In genomic region chr14:102319351-102320032, GRCh38 we compare ENCODE assay signal across 8 cellular contexts. TPM values are rescaled to one million over a fixed set of nuclear protein-coding genes. Genes with fewer than 3 reads are reported as not detected.
DNase-seq lines count a peak whose midpoint lies in the region; TF ChIP-seq lines count a peak whose summit lies in the region.

ZNF839 (plus strand) TSS chr14:102319746; CDS start chr14:102319766, 20 bp downstream.

- peaks cover 15% of the 10 kb centered on the region for H3K27me3 Mint-ChIP-seq in nephron progenitor cell (ENCODE audit: low read depth, poor library complexity)
- no peaks in the 10 kb centered on the region for H3K27me3 Mint-ChIP-seq in stimulated activated naive CD8-positive, alpha-beta T cell treated with anti-CD3 and anti-CD28 coated beads, Interleukin-15, Interleukin-2, amounts not matched to agents 100 ng/mL and 50 ng/mL, for 24 hours

- no peaks in the 10 kb centered on the region for H3K9me3 ChIP-seq in HAP-1

- H3K4me3 Mint-ChIP-seq in nephron progenitor cell = peak within 1 kb of the TSS; percentile 94
- H3K4me3 Mint-ChIP-seq in stimulated activated naive CD8-positive, alpha-beta T cell treated with anti-CD3 and anti-CD28 coated beads, Interleukin-15, Interleukin-2, amounts not matched to agents 100 ng/mL and 50 ng/mL, for 24 hours = peak within 1 kb of the TSS; percentile 97

- H3K27me3 ChIP-seq in HAP-1 (ENCODE audit: low read depth) = no peaks in the 10 kb centered on the region

- H3K4me1 Mint-ChIP-seq in nephron progenitor cell = peaks cover 54% of the 10 kb centered on the region
- H3K4me1 Mint-ChIP-seq in stimulated activated naive CD8-positive, alpha-beta T cell treated with anti-CD3 and anti-CD28 coated beads, Interleukin-15, Interleukin-2, amounts not matched to agents 100 ng/mL and 50 ng/mL, for 24 hours (ENCODE audit: low read depth) = peaks cover 64% of the 10 kb centered on the region

- peak within 1 kb of the TSS; percentile 96 for H3K27ac Mint-ChIP-seq in nephron progenitor cell
- peak within 1 kb of the TSS; percentile 96 for H3K27ac Mint-ChIP-seq in stimulated activated naive CD8-positive, alpha-beta T cell treated with anti-CD3 and anti-CD28 coated beads, Interleukin-15, Interleukin-2, amounts not matched to agents 100 ng/mL and 50 ng/mL, for 24 hours

- 0 out of 2 replicates have a peak, but pooled peaks cover 4% of the 10 kb centered on the region for H3K36me3 ChIP-seq in HAP-1 (replicated peaks)

- TF ChIP-seq CTCF in fibroblast of the aortic adventitia (IDR thresholded peaks at IDR 0.05; ENCODE audit: insufficient read depth, low read length) (no peak), nephron progenitor cell (IDR thresholded peaks at IDR 0.05) (no peak)

- peaks cover 34% of the 10 kb centered on the region for H3K4me1 ChIP-seq in HAP-1

- H3K9me3 Mint-ChIP-seq in nephron progenitor cell = no peaks in the 10 kb centered on the region
- no peaks in the 10 kb centered on the region for H3K9me3 Mint-ChIP-seq in stimulated activated naive CD8-positive, alpha-beta T cell treated with anti-CD3 and anti-CD28 coated beads, Interleukin-15, Interleukin-2, amounts not matched to agents 100 ng/mL and 50 ng/mL, for 24 hours

- in situ Hi-C loops in HAP-1 (cut with MboI; ENCODE audit: low sequenced_read_pairs) = loop anchor here (5.0 to 25.0 kb wide), 3 partner anchors 182 to 357 kb away; partner anchors contain the start of genes DYNC1H1 and WDR20

- peaks cover 5% of the 10 kb centered on the region for H3K36me3 Mint-ChIP-seq in nephron progenitor cell (ENCODE audit: low read depth)
- H3K36me3 Mint-ChIP-seq in stimulated activated naive CD8-positive, alpha-beta T cell treated with anti-CD3 and anti-CD28 coated beads, Interleukin-15, Interleukin-2, amounts not matched to agents 100 ng/mL and 50 ng/mL, for 24 hours (ENCODE audit: low read depth) = no peaks in the 10 kb centered on the region

- DNase-seq in ELF-1 (ENCODE audit: low read depth, low spot score) (peak; percentile 89), HAP-1 (ENCODE audit: low spot score in 2 of 2) (peak; percentile 95 to 99), MV-4-11 (lab: John Stamatoyannopoulos, UW) (peak; percentile 82), SIG-M5 treated with dmso at 0.1 percent for 504 hours (lab: John Stamatoyannopoulos, UW; ENCODE audit: unreplicated experiment) (peak; percentile 79), fibroblast of the aortic adventitia (ENCODE audit: low read depth) (peak; percentile 88), nephron progenitor cell (peak; percentile 93)
- DNase-seq in activated effector memory CD4-positive, alpha-beta T cell treated with anti-CD3 and anti-CD28 coated beads, Interleukin-2, amount 50 U/mL, for 16 hours = peak; percentile 97

- peak within 1 kb of the TSS; percentile 63 for H3K4me3 ChIP-seq in HAP-1
- H3K4me3 ChIP-seq in fibroblast of the aortic adventitia (ENCODE audit: low read depth, low read length) = peak within 1 kb of the TSS; percentile 84

RNA-seq across cellular contexts. Expression of gene ZNF839, which starts in this region (rescaled TPM):
- 2.8 and 7.5 TPM in 2 replicates for total RNA-seq in fibroblast of the aortic adventitia (ENCODE audit: low replicate concordance)

Comparison
In these comparisons a context has a peak if more than half of its experiments do, and no peak if none do; other contexts are left out.
1. Peak in every context shown above with its lines: DNase-seq and H3K4me3 ChIP-seq.